Comparison of ENCODE assay signal across 9 cellular contexts in the genomic region with DNA sequence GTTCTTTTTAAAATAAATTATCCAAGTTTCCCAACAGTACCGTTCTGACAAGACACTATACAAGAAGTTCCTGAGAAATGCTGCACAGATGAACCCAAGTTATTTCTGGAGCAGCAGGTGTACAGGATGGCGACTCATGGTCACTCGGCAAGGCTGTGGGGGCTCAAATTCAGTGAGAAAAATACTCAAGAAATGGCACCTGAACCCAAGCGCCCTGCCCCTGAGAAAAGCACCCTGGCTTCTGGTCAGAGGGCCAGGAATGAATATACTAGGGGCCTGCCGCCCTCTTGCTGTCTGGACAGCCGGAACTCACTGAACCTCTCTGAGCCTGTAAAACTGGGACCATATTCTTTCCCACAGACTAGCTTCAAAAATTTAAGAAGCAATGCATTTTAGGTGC. TPM values are rescaled to one million over a fixed set of nuclear protein-coding genes. Genes with fewer than 3 reads are reported as not detected.
DNase-seq lines count a peak whose midpoint lies in the region; ATAC-seq and TF ChIP-seq lines count a peak whose summit lies in the region.
"Had no signal": no experiment of that assay in that cellular context is flagged by ENCODE, and none has a peak within 500 bp of the region (broad histone marks: within the 10 kb centered on the region; RNA-seq: fewer than 3 reads in every experiment).

No MANE protein-coding gene starts in this region.

- WGBS in esophagus, 2 donors: 69 to 73% methylated on average over 6 of the region's 6 CpGs
- WGBS in trophoblast cell (ENCODE audit: extremely low coverage, insufficient coverage, insufficient read length): no CpG with 5 or more reads among the region's 6 CpGs

- no peak for TF ChIP-seq CTCF in PC-9 (conservative IDR thresholded peaks at IDR 0.05)

- H3K9me2 ChIP-seq in PC-9 (ENCODE audit: insufficient read depth): no peaks in the 10 kb centered on the region

- H3K4me2 ChIP-seq in PC-9 (peak overlapping the region; percentile 98), trophoblast cell (ENCODE audit: low read length) (peak overlapping the region; percentile 80)

- no peak overlapping the region for H4K91ac ChIP-seq in trophoblast cell (ENCODE audit: low read depth, low read length)

- H3K27ac ChIP-seq in PC-9 (no peak overlapping the region), esophagus (ENCODE audit: low read depth in 2 of 2, low read length in 1 of 2) (peak overlapping the region in 1 of 2 donors; percentile 11), trophoblast cell (ENCODE audit: low read depth, low read length) (no peak overlapping the region)

- H3K4me1 ChIP-seq in PC-9 (replicated peaks; ENCODE audit: insufficient read depth): peaks cover 47% of the 10 kb centered on the region
- H3K4me1 ChIP-seq in esophagus (ENCODE audit: control insufficient read depth in 2 of 2, insufficient read depth in 2 of 2, low read length in 1 of 2): peaks cover 6 to 16% of the 10 kb centered on the region in 2 donors
- peaks cover 29 to 37% of the 10 kb centered on the region in 2 experiments for H3K4me1 ChIP-seq in trophoblast cell (ENCODE audit: control insufficient read depth in 1 of 2, insufficient read depth in 2 of 2, low read length in 2 of 2)

- H2BK5ac ChIP-seq in trophoblast cell (ENCODE audit: low read depth, low read length, poor library complexity): no peak overlapping the region

- H4K12ac ChIP-seq in trophoblast cell (ENCODE audit: low read depth, low read length): no peak overlapping the region

- peaks cover 25% of the 10 kb centered on the region for H3F3A ChIP-seq in PC-9 (ENCODE audit: insufficient read depth, low read depth)

- no peak overlapping the region for H2BK120ac ChIP-seq in trophoblast cell (ENCODE audit: insufficient read depth, low read length, poor library complexity)

- no peak overlapping the region for H3K18ac ChIP-seq in trophoblast cell (ENCODE audit: low read length)

- BruUV-seq in PC-9 (replicated peaks; lab: Mats Ljungman, UMichigan): no TSS peak

- H3K9me3 ChIP-seq in PC-9 (ENCODE audit: insufficient read depth, low read depth) (no peaks in the 10 kb centered on the region), esophagus (ENCODE audit: control insufficient read depth in 2 of 2, insufficient read depth in 1 of 2, low read depth in 1 of 2, low read length in 1 of 2) (no peaks in the 10 kb centered on the region), trophoblast cell (ENCODE audit: insufficient read depth, low read depth, low read length) (peaks cover 2% of the 10 kb centered on the region)

- no peaks in the 10 kb centered on the region for H3K36me3 ChIP-seq in PC-9 (ENCODE audit: low read depth)
- no peaks in the 10 kb centered on the region for H3K36me3 ChIP-seq in esophagus (ENCODE audit: control insufficient read depth in 2 of 2, insufficient read depth in 2 of 2, low read length in 1 of 2)
- peaks cover 0 to 2% of the 10 kb centered on the region in 2 experiments for H3K36me3 ChIP-seq in trophoblast cell (ENCODE audit: control insufficient read depth in 1 of 2, insufficient read depth in 2 of 2, low read length in 2 of 2)

- H4K20me1 ChIP-seq in PC-9 (ENCODE audit: insufficient read depth): peaks cover 6% of the 10 kb centered on the region; the same call in 1 of the 2 replicates

- POLR2A ChIA-PET in PC-9 (lab: Charles Lee; ENCODE audit: unreplicated experiment): no interaction called here

- no peak overlapping the region for H3K14ac ChIP-seq in trophoblast cell (ENCODE audit: low read length)

- DNase-seq in PC-9 (no peak), trophoblast cell (no peak), HUDEP-2 (lab: John Stamatoyannopoulos, UW; ENCODE audit: unreplicated experiment in 76 of 76) (no peak), mucosa of gallbladder (ENCODE audit: low spot score) (no peak)
- DNase-seq: NCI-H226 had no signal

- H2BK12ac ChIP-seq in trophoblast cell (ENCODE audit: low read length): no peak overlapping the region

- H3K79me1 ChIP-seq in trophoblast cell (ENCODE audit: low read length): peaks cover 28% of the 10 kb centered on the region

- no peak overlapping the region for H2AK5ac ChIP-seq in trophoblast cell (ENCODE audit: low read length)

- ATAC-seq in GM21515 (IDR thresholded peaks at IDR 0.05; ENCODE audit: unreplicated experiment): no peak
- no peak for ATAC-seq in GM18519 (IDR thresholded peaks at IDR 0.05; ENCODE audit: low FRiP score, unreplicated experiment)

- peak overlapping the region; percentile 95 for H3K4ac ChIP-seq in trophoblast cell (ENCODE audit: low read depth, low read length)

- H2AFZ ChIP-seq in PC-9: no peak overlapping the region
- H2AFZ ChIP-seq in trophoblast cell (ENCODE audit: insufficient read depth, low read length, poor library complexity): no peak overlapping the region

- no peak overlapping the region for H4K8ac ChIP-seq in trophoblast cell (ENCODE audit: low read depth, low read length)

- no peak overlapping the region for H3K23ac ChIP-seq in trophoblast cell (ENCODE audit: low read length)

- CTCF ChIA-PET in PC-9 (lab: Charles Lee): interaction anchor here (0.6 to 0.7 kb wide), 2 partner anchors 106 to 147 kb away, joined by 3 to 4 read pairs; no protein-coding TSS in a partner anchor

- peaks cover 35% of the 10 kb centered on the region for H3K79me2 ChIP-seq in PC-9 (ENCODE audit: low read depth)
- peaks cover 27% of the 10 kb centered on the region for H3K79me2 ChIP-seq in trophoblast cell (ENCODE audit: control insufficient read depth, insufficient read depth, low read length, poor library complexity)

- intact Hi-C loops in PC-9 (cut with micrococcal nuclease; ENCODE audit: unreplicated experiment): no loop called here

- no peaks in the 10 kb centered on the region for H3K27me3 ChIP-seq in PC-9 (ENCODE audit: insufficient read depth, low read depth)
- no peaks in the 10 kb centered on the region for H3K27me3 ChIP-seq in esophagus (ENCODE audit: control insufficient read depth in 1 of 2, insufficient read depth in 2 of 2, low read length in 2 of 2)
- no peaks in the 10 kb centered on the region for H3K27me3 ChIP-seq in trophoblast cell (ENCODE audit: insufficient read depth, low read length)

- H3K4me3 ChIP-seq in GM08714 (ENCODE audit: low read length) (peak overlapping the region; percentile 78), PC-9 (peak overlapping the region; percentile 67; the same call in 1 of the 2 replicates), esophagus (ENCODE audit: low read depth in 1 of 2, low read length in 2 of 2) (peak overlapping the region; percentile 62 to 65), trophoblast cell (ENCODE audit: low read depth, low read length) (no peak overlapping the region)

- no peak overlapping the region for H3K9ac ChIP-seq in trophoblast cell (ENCODE audit: low read length)

RNA-seq across cellular contexts. Expression of gene RAPGEF1, which starts 1.6 kb away (rescaled TPM):
- 66.5 and 76.0 TPM in 2 replicates for total RNA-seq in PC-9 (2021)
- 10 to 100 TPM in 1 of 2 donors, 1 to 10 TPM in 1; 9.0 to 11.0 TPM for polyA plus RNA-seq in esophagus
- polyA plus RNA-seq in trophoblast cell (2013): 77.7 and 79.5 TPM in 2 replicates
- total RNA-seq in mucosa of gallbladder: 75.9 TPM
